In the genomic region with DNA sequence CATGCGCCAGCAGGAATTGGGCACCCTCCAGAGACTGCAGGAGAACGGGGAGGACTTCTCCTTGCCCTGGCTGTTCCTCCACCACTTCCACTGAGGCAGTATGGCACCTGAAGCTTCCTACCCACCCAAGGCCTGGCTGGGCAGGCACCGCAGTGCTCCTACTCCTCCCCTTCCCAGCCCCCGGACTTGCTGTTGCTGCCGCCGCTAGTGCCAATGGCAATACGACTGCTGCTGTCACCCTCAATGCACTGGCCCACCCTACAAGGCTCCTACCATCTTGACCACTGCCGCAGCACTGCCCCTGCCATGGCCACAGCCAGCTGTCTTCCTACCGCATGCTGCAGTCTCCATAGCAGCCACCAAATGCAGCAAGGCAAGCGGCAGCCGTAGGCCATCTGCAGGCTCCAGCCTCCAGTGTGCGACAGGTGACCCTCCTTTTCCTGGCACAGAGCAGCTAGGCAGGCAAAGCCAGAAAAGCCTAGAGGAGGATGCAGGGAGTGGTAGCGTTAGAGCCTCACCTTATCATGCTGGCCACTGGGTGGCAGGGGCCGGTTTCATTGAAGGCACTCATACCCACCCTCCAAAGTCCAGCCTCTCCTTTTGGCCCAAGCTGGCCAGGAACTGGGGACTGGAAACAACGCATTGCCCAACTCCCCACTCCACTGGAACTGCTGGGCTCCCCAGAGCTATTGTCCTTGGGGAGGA, we compare ENCODE assay signal across 22 cellular contexts. TPM values are rescaled to one million over a fixed set of nuclear protein-coding genes. Genes with fewer than 3 reads are reported as not detected.
"Had no signal": no experiment of that assay in that cellular context is flagged by ENCODE, and none has a peak within 500 bp of the region (broad histone marks: within the 10 kb centered on the region; RNA-seq: fewer than 3 reads in every experiment).

No MANE protein-coding gene starts in this region.

- H3K27ac Mint-ChIP-seq: activated CD8-positive, alpha-beta memory T cell treated with anti-CD3 and anti-CD28 coated beads, Interleukin-2, amount 10 ng/mL, durations not matched to agents 7 days and 5 days; activated naive CD8-positive, alpha-beta T cell; endodermal cell; memory B cell; naive thymus-derived CD4-positive, alpha-beta T cell; stimulated activated naive B cell treated with anti-CD40 and anti-IgM and Interleukin-4, amounts not matched to agents 10 μg/mL and 1 μg/mL and 100 μg/mL, for 72 hours had no signal

- H3K4me1 Mint-ChIP-seq: endodermal cell had no signal

- H3K9me3 Mint-ChIP-seq: endodermal cell; memory B cell; naive thymus-derived CD4-positive, alpha-beta T cell; stimulated activated naive B cell treated with anti-CD40 and anti-IgM and Interleukin-4, amounts not matched to agents 10 μg/mL and 1 μg/mL and 100 μg/mL, for 72 hours had no signal

- H3K36me3 Mint-ChIP-seq: activated CD8-positive, alpha-beta memory T cell treated with anti-CD3 and anti-CD28 coated beads, Interleukin-2, amount 10 ng/mL, durations not matched to agents 7 days and 5 days; activated naive CD8-positive, alpha-beta T cell; memory B cell; naive thymus-derived CD4-positive, alpha-beta T cell; stimulated activated naive B cell treated with anti-CD40 and anti-IgM and Interleukin-4, amounts not matched to agents 10 μg/mL and 1 μg/mL and 100 μg/mL, for 72 hours had no signal

- ATAC-seq: mucosa of descending colon; naive thymus-derived CD4-positive, alpha-beta T cell; sciatic nerve; stimulated activated naive B cell treated with anti-CD40 and anti-IgM and Interleukin-4, amounts not matched to agents 10 μg/mL and 1 μg/mL and 100 μg/mL, for 72 hours had no signal

- DNase-seq: activated CD4-positive, alpha-beta T cell treated with anti-CD3 and anti-CD28 coated beads for 1 hour; activated CD4-positive, alpha-beta T cell treated with anti-CD3 and anti-CD28 coated beads, Interleukin-2, amount 50 U/mL, for 4 hours; activated CD8-positive, alpha-beta memory T cell treated with anti-CD3 and anti-CD28 coated beads, Interleukin-2, amount 10 ng/mL, durations not matched to agents 7 days and 5 days; foreskin melanocyte; mucosa of descending colon; naive thymus-derived CD4-positive, alpha-beta T cell; stimulated activated CD4-positive, alpha-beta T cell treated with anti-CD3 and anti-CD28 coated beads, Interleukin-4, amount 100 ng/mL, for 24 hours; stimulated activated naive B cell treated with anti-CD40 and anti-IgM and Interleukin-4, amounts not matched to agents 10 μg/mL and 1 μg/mL and 100 μg/mL, for 72 hours; SW 1271; T-helper 2 cell had no signal

- H3K27me3 ChIP-seq: cardiac muscle cell, pancreas had no signal

- H3K4me3 Mint-ChIP-seq: activated CD8-positive, alpha-beta memory T cell treated with anti-CD3 and anti-CD28 coated beads, Interleukin-2, amount 10 ng/mL, durations not matched to agents 7 days and 5 days; activated naive CD8-positive, alpha-beta T cell; endodermal cell; memory B cell; naive thymus-derived CD4-positive, alpha-beta T cell; stimulated activated naive B cell treated with anti-CD40 and anti-IgM and Interleukin-4, amounts not matched to agents 10 μg/mL and 1 μg/mL and 100 μg/mL, for 72 hours had no signal

- H3K4me3 ChIP-seq: cardiac muscle cell, mucosa of descending colon, pancreas had no signal

- H3K4me1 ChIP-seq: pancreas had no signal

- H3K27me3 Mint-ChIP-seq: activated naive CD8-positive, alpha-beta T cell; memory B cell had no signal

- H3K9me3 ChIP-seq: mucosa of descending colon, pancreas had no signal

- H3K36me3 ChIP-seq: cardiac muscle cell, pancreas had no signal

- H3K27ac ChIP-seq: cardiac muscle cell, epithelial cell of prostate, pancreas, VCaP had no signal

RNA-seq across cellular contexts. Expression of a gene that starts 47.4 kb away (rescaled TPM):
- total RNA-seq: activated CD8-positive, alpha-beta memory T cell treated with anti-CD3 and anti-CD28 coated beads, Interleukin-2, amount 10 ng/mL, durations not matched to agents 7 days and 5 days; cardiac muscle cell; endodermal cell; naive thymus-derived CD4-positive, alpha-beta T cell; pulmonary artery endothelial cell; sciatic nerve; ureter had no signal
- polyA plus RNA-seq: cardiac muscle cell; keratinocyte; naive thymus-derived CD4-positive, alpha-beta T cell; thymus had no signal
